In genomic region chr7:90768301-90768700, GRCh38 we compare ENCODE assay signal across 1 cellular context.
TF ChIP-seq lines count a peak whose summit lies in the region.

No MANE protein-coding gene starts in this region.

TF ChIP-seq in liver, 16 proteins besides CTCF, POLR2A, EP300 and RAD21 (continued from another document):
- TF ChIP-seq REST (IDR thresholded peaks at IDR 0.05) (no peak), ZBTB33 (IDR thresholded peaks at IDR 0.05) (no peak), ATF3 (IDR thresholded peaks at IDR 0.05) (no peak), JUND (IDR thresholded peaks at IDR 0.05) (no peak), EGR1 (IDR thresholded peaks at IDR 0.05; ENCODE audit: low read depth in 2 of 2) (no peak), RXRA (IDR thresholded peaks at IDR 0.05) (no peak), TAF1 (conservative IDR thresholded peaks at IDR 0.05) (no peak), FOXA2 (IDR thresholded peaks at IDR 0.05) (no peak), HNF4A (conservative IDR thresholded peaks at IDR 0.05) (no peak)
